8 cellular contexts compared by ENCODE assay signal in genomic region chr12:122080149-122081107, GRCh38. TPM values are rescaled to one million over a fixed set of nuclear protein-coding genes. Genes with fewer than 3 reads are reported as not detected.
A peak's percentile ranks its signal among the peaks of the same experiment; 100 is the strongest.
DNase-seq lines count a peak whose midpoint lies in the region; ATAC-seq, FAIRE-seq and TF ChIP-seq lines count a peak whose summit lies in the region.

No MANE protein-coding gene starts in this region.

- H3K27me3 ChIP-seq in Panc1 (ENCODE audit: control insufficient read depth, insufficient read depth, low read length) (no peaks in the 10 kb centered on the region), HepG2 (ENCODE audit: control insufficient read depth in 1 of 2, insufficient read depth in 2 of 2, low read length in 2 of 2) (no peaks in the 10 kb centered on the region), stomach smooth muscle (ENCODE audit: control insufficient read depth in 1 of 2, insufficient read depth in 2 of 2, low read length in 2 of 2) (no peaks in the 10 kb centered on the region)

- H3K4me1 ChIP-seq in Panc1 (ENCODE audit: control insufficient read depth, insufficient read depth, low read length): peaks cover 28% of the 10 kb centered on the region
- H3K4me1 ChIP-seq in HepG2 (ENCODE audit: insufficient read depth, low read length): peaks cover 58% of the 10 kb centered on the region
- peaks cover 48% of the 10 kb centered on the region for H3K4me1 ChIP-seq in stomach smooth muscle (ENCODE audit: control insufficient read depth, insufficient read depth, low read length)

- DNase-seq in AG10803 (ENCODE audit: low read depth) (peak; percentile 84), H4 (ENCODE audit: low spot score) (peak; percentile 49), Panc1 (ENCODE audit: low read depth, low spot score) (no peak), choroid plexus epithelial cell (ENCODE audit: low read depth) (peak; percentile 83), HepG2 (ENCODE audit: low spot score) (no peak)

- in situ Hi-C loops in Panc1 (cut with HindIII; ENCODE audit: low pct_unique_long_range_greater_than_20kb, low sequenced_read_pairs) (no loop called here), HepG2 (cut with HindIII; ENCODE audit: extremely low pct_ligation_motif_present, low pct_unique_long_range_greater_than_20kb) (no loop called here)

- POLR2A ChIA-PET in Panc1 (lab: Charles Lee) (interaction anchor here (1.0 to 1.5 kb wide), 2 partner anchors 8 to 17 kb away, joined by 4 to 7 read pairs; no protein-coding TSS in a partner anchor), HepG2 (lab: Yijun Ruan, JAX) (interaction anchor here (0.6 to 3.9 kb wide), 4 partner anchors 17 to 40 kb away, joined by 3 to 27 read pairs (median 6); no protein-coding TSS in a partner anchor)

- TF ChIP-seq CTCF in AG10803 (conservative IDR thresholded peaks at IDR 0.05; ENCODE audit: low read length) (no peak), Panc1 (IDR thresholded peaks at IDR 0.05) (no peak), choroid plexus epithelial cell (conservative IDR thresholded peaks at IDR 0.05; ENCODE audit: low read depth, low read length) (no peak), HepG2 (CRISPR knock-in tag; IDR thresholded peaks at IDR 0.05) (no peak)

- no peak for TF ChIP-seq EP300 in HepG2 (IDR thresholded peaks at IDR 0.05; ENCODE audit: low read depth in 2 of 2, low read length in 2 of 2)
- no peak for TF ChIP-seq EP300 in HepG2 (CRISPR knock-in tag; IDR thresholded peaks at IDR 0.05; ENCODE audit: borderline replicate concordance)

- peak overlapping the region; percentile 91 for H3K27ac ChIP-seq in Panc1 (ENCODE audit: low read length)
- H3K27ac ChIP-seq in HepG2 (ENCODE audit: extremely low read length, insufficient read depth, low read length): no peak overlapping the region
- H3K27ac ChIP-seq in stomach smooth muscle (ENCODE audit: low read length): peak overlapping the region; percentile 87

- TSS peak; percentile 61 for BruUV-seq in Panc1 (replicated peaks; lab: Mats Ljungman, UMichigan)
- TSS peak; percentile 60 for BruUV-seq in HepG2 (replicated peaks; lab: Mats Ljungman, UMichigan)

- CTCF ChIA-PET in Panc1 (lab: Charles Lee) (interaction anchor here (0.5 to 0.6 kb wide), 3 partner anchors 25 to 186 kb away, joined by 3 to 5 read pairs (median 4); no protein-coding TSS in a partner anchor), HepG2 (lab: Yijun Ruan, JAX; ENCODE audit: low intra/inter-chr PET ratio, low total read pairs) (no interaction called here)

- no peak overlapping the region for H2AFZ ChIP-seq in HepG2 (ENCODE audit: low read length)

- no peak for ATAC-seq in Panc1
- no peak for ATAC-seq in HepG2
- ATAC-seq in HG03280 (IDR thresholded peaks at IDR 0.05; ENCODE audit: unreplicated experiment): no peak
- no peak for ATAC-seq in GM18867 (IDR thresholded peaks at IDR 0.05; ENCODE audit: unreplicated experiment)

- H3K9ac ChIP-seq in HepG2 (ENCODE audit: insufficient read depth, low read depth, low read length) (peak overlapping the region; percentile 68; the same call in 1 of the 2 replicates), stomach smooth muscle (ENCODE audit: low read length in 2 of 2) (peak overlapping the region; percentile 90 to 95)

- H3K36me3 ChIP-seq in Panc1 (ENCODE audit: control insufficient read depth, insufficient read depth, low read length) (peaks cover 8% of the 10 kb centered on the region; the same call in 1 of the 2 replicates), HepG2 (replicated peaks in 1 of 2; ENCODE audit: control insufficient read depth in 1 of 2, insufficient read depth in 2 of 2, low read length in 2 of 2) (peaks cover 3 to 12% of the 10 kb centered on the region in 2 experiments; a peak in 4 of 5 replicates), stomach smooth muscle (ENCODE audit: control insufficient read depth in 2 of 2, insufficient read depth in 2 of 2, low read length in 2 of 2) (peaks cover 10 to 13% of the 10 kb centered on the region in 2 donors)

- 60% methylated on average over 18 of the region's 18 CpGs for WGBS in HepG2 (ENCODE audit: low lambda C conversion rate)

- H3K4me2 ChIP-seq in HepG2 (ENCODE audit: low read depth, low read length): peak overlapping the region; percentile 99

- H3K9me3 ChIP-seq in Panc1 (ENCODE audit: control insufficient read depth, insufficient read depth, low read depth, low read length): no peaks in the 10 kb centered on the region
- no peaks in the 10 kb centered on the region for H3K9me3 ChIP-seq in HepG2 (ENCODE audit: low read length)
- no peaks in the 10 kb centered on the region for H3K9me3 ChIP-seq in stomach smooth muscle (ENCODE audit: control insufficient read depth in 2 of 2, low read length in 2 of 2)

- H3K4me3 ChIP-seq in AG10803 (ENCODE audit: low read length) (peak overlapping the region; percentile 88), Panc1 (ENCODE audit: low read depth in 2 of 2, low read length in 2 of 2) (peak overlapping the region; percentile 62 to 76), choroid plexus epithelial cell (ENCODE audit: low read depth, low read length) (peak overlapping the region; percentile 88), HepG2 (replicated peaks in 1 of 3; ENCODE audit: insufficient read depth in 1 of 3, low read depth in 2 of 3, low read length in 3 of 3) (peak overlapping the region; percentile 56 to 74 (median 62)), stomach smooth muscle (ENCODE audit: low read length in 2 of 2) (peak overlapping the region; percentile 98 to 100)

- FAIRE-seq in HepG2 (lab: Jason Lieb, UNC): no peak

- no peak for TF ChIP-seq POLR2A in HepG2 (IDR thresholded peaks at IDR 0.05; ENCODE audit: insufficient read depth in 1 of 2, low read depth in 2 of 2, low read length in 2 of 2)

- peaks cover 42% of the 10 kb centered on the region for H3K79me2 ChIP-seq in HepG2 (ENCODE audit: insufficient read depth, low read length)

- H4K20me1 ChIP-seq in HepG2 (ENCODE audit: insufficient read depth, low read length): peaks cover 17% of the 10 kb centered on the region

- no peak for TF ChIP-seq RAD21 in HepG2 (CRISPR knock-in tag; IDR thresholded peaks at IDR 0.05)

- intact Hi-C loops in Panc1 (cut with micrococcal nuclease; ENCODE audit: unreplicated experiment): no loop called here
- intact Hi-C loops in HepG2 (cut with micrococcal nuclease; ENCODE audit: unreplicated experiment): no loop called here

RNA-seq across cellular contexts. Expression of gene MLXIP, which starts 1.9 kb away (rescaled TPM):
- 4.3 and 5.0 TPM in 2 replicates for total RNA-seq in H4 (2014; rRNA removed; shearing (Covaris generic))
- 124 TPM for total RNA-seq in Panc1 (2021; ENCODE audit: unreplicated experiment)
- 115 TPM for polyA plus RNA-seq in Panc1 (2012; ENCODE audit: insufficient read length)
- total RNA-seq in HepG2 (2016; rRNA removed; fragmentation: Illumina TruSeq; extraction: Trizol): 4.4 and 5.3 TPM in 2 replicates
- 23.5 and 32.3 TPM in 2 replicates for total RNA-seq in HepG2 (2016; cell fraction: cytosol; rRNA removed; fragmentation: Illumina TruSeq; extraction: Trizol; ENCODE audit: low read depth)
- total RNA-seq in HepG2 (2016; cell fraction: insoluble cytoplasmic fraction; rRNA removed; fragmentation: Illumina TruSeq; extraction: Trizol): 4.0 and 6.0 TPM in 2 replicates
- total RNA-seq in HepG2 (2016; cell fraction: membrane; rRNA removed; fragmentation: Illumina TruSeq; extraction: Trizol): 9.3 and 10.6 TPM in 2 replicates
- 7.4 and 8.4 TPM in 2 replicates for total RNA-seq in HepG2 (2016; cell fraction: nucleus; rRNA removed; fragmentation: Illumina TruSeq; extraction: Trizol)
- polyA plus RNA-seq in HepG2 (2011; rRNA removed): 6.3 and 6.7 TPM in 2 replicates
- 2.2 and 2.4 TPM in 2 replicates for polyA plus RNA-seq in HepG2 (2011; cell fraction: cytosol; rRNA removed)
- polyA plus RNA-seq in HepG2 (2011; cell fraction: nucleus; rRNA removed): 25.4 and 79.6 TPM in 2 replicates
- polyA plus RNA-seq in HepG2 (2012): 10.8 and 14.9 TPM in 2 replicates
- polyA plus RNA-seq in HepG2 (2016; cell fraction: cytosol; fragmentation: Illumina TruSeq; extraction: Trizol; ENCODE audit: low read depth): 8.7 and 8.8 TPM in 2 replicates
- polyA plus RNA-seq in HepG2 (2016; cell fraction: insoluble cytoplasmic fraction; fragmentation: Illumina TruSeq; extraction: Trizol; ENCODE audit: low read depth): 6.2 and 10.8 TPM in 2 replicates
- polyA plus RNA-seq in HepG2 (2016; cell fraction: membrane; fragmentation: Illumina TruSeq; extraction: Trizol; ENCODE audit: low read depth): 12.2 and 13.1 TPM in 2 replicates
- 23.5 and 26.5 TPM in 2 replicates for polyA plus RNA-seq in HepG2 (2016; cell fraction: nucleus; fragmentation: Illumina TruSeq; extraction: Trizol; ENCODE audit: insufficient read depth, low read depth)
- polyA minus RNA-seq in HepG2 (2011; rRNA and poly(A)+ RNA removed; ENCODE audit: low replicate concordance): 10.1 and 18.6 TPM in 2 replicates
- polyA minus RNA-seq in HepG2 (2011; cell fraction: cytosol; rRNA and poly(A)+ RNA removed): 6.0 and 7.2 TPM in 2 replicates
- 12.4 and 12.6 TPM in 2 replicates for polyA minus RNA-seq in HepG2 (2011; cell fraction: nucleus; rRNA and poly(A)+ RNA removed)

RNA-seq across cellular contexts. Expression of gene BCL7A, which starts 58.7 kb away (rescaled TPM):
- total RNA-seq in H4 (2014; rRNA removed; shearing (Covaris generic)): 1.5 and 1.8 TPM in 2 replicates
- total RNA-seq in Panc1 (2021; ENCODE audit: unreplicated experiment) (14.5 TPM), HepG2 (2016; rRNA removed; fragmentation: Illumina TruSeq; extraction: Trizol) (6.2 and 6.3 TPM in 2 replicates)
- 15.1 TPM for polyA plus RNA-seq in Panc1 (2012; ENCODE audit: insufficient read length)
- 2.2 TPM in 2 replicates for total RNA-seq in HepG2 (2016; cell fraction: cytosol; rRNA removed; fragmentation: Illumina TruSeq; extraction: Trizol; ENCODE audit: low read depth)
- total RNA-seq in HepG2 (2016; cell fraction: insoluble cytoplasmic fraction; rRNA removed; fragmentation: Illumina TruSeq; extraction: Trizol): 6.1 and 6.8 TPM in 2 replicates
- total RNA-seq in HepG2 (2016; cell fraction: membrane; rRNA removed; fragmentation: Illumina TruSeq; extraction: Trizol): 3.4 and 3.6 TPM in 2 replicates
- total RNA-seq in HepG2 (2016; cell fraction: nucleus; rRNA removed; fragmentation: Illumina TruSeq; extraction: Trizol): 3.7 and 4.3 TPM in 2 replicates
- 4.1 and 5.4 TPM in 2 replicates for polyA plus RNA-seq in HepG2 (2011; rRNA removed)
- polyA plus RNA-seq in HepG2 (2011; cell fraction: cytosol; rRNA removed): 4.0 and 4.8 TPM in 2 replicates
- 6.8 and 7.1 TPM in 2 replicates for polyA plus RNA-seq in HepG2 (2011; cell fraction: nucleus; rRNA removed)
- 2.4 and 5.0 TPM in 2 replicates for polyA plus RNA-seq in HepG2 (2012)
- polyA plus RNA-seq in HepG2 (2016; cell fraction: cytosol; fragmentation: Illumina TruSeq; extraction: Trizol; ENCODE audit: low read depth): 0.48 and 0.57 TPM in 2 replicates
- polyA plus RNA-seq in HepG2 (2016; cell fraction: insoluble cytoplasmic fraction; fragmentation: Illumina TruSeq; extraction: Trizol; ENCODE audit: low read depth): 5.6 and 7.4 TPM in 2 replicates
- 1.6 and 1.7 TPM in 2 replicates for polyA plus RNA-seq in HepG2 (2016; cell fraction: membrane; fragmentation: Illumina TruSeq; extraction: Trizol; ENCODE audit: low read depth)
- 7.0 and 8.7 TPM in 2 replicates for polyA plus RNA-seq in HepG2 (2016; cell fraction: nucleus; fragmentation: Illumina TruSeq; extraction: Trizol; ENCODE audit: insufficient read depth, low read depth)
- 5.1 and 5.3 TPM in 2 replicates for polyA minus RNA-seq in HepG2 (2011; rRNA and poly(A)+ RNA removed; ENCODE audit: low replicate concordance)
- polyA minus RNA-seq in HepG2 (2011; cell fraction: cytosol; rRNA and poly(A)+ RNA removed): 2.1 and 3.2 TPM in 2 replicates
- 3.6 TPM in 2 replicates for polyA minus RNA-seq in HepG2 (2011; cell fraction: nucleus; rRNA and poly(A)+ RNA removed)

Comparison
In these comparisons a context has a peak if more than half of its experiments do, and no peak if none do; other contexts are left out.
1. DNase-seq: peak in AG10803 (single experiment), H4 (single experiment) and choroid plexus epithelial cell (single experiment); none in Panc1 (single experiment) and HepG2 (single experiment).
2. Peak in every context shown above with its lines, with median percentiles within 50 percentile points of each other: H3K4me3 ChIP-seq.